1 cellular context compared by ENCODE assay signal in the genomic region with DNA sequence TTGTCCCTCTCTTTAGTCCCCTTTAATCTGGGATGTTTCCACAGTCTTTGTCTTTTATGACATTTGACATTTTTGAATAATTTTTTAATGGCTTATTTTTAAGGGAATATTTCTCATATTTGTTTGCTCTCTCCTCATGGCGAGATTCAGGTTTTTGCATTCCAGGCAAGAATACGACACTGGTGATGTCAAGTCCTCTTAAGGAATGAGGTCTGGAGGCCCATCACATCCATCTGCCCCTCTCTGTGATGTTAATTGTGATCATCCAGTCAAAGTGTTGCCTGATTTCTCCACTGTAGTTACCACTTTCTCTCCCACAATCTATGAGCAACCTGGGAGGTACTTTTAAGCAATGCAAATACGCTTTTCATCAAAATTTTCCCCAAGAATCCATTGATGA.
TF ChIP-seq lines count a peak whose summit lies in the region.

No MANE protein-coding gene starts in this region.

TF ChIP-seq in WTC11, 78 proteins besides CTCF, POLR2A, EP300 and RAD21 (continued from another document):
- TF ChIP-seq PRDM15 (CRISPR knock-in tag; IDR thresholded peaks at IDR 0.05) (no peak), AFF4 (CRISPR knock-in tag; IDR thresholded peaks at IDR 0.05; ENCODE audit: borderline replicate concordance) (no peak), HMGA2 (CRISPR knock-in tag; IDR thresholded peaks at IDR 0.05) (no peak), ZSCAN18 (CRISPR knock-in tag; IDR thresholded peaks at IDR 0.05) (no peak), CBFB (CRISPR knock-in tag; IDR thresholded peaks at IDR 0.05; ENCODE audit: low read depth) (no peak), FOXP1 (CRISPR knock-in tag; IDR thresholded peaks at IDR 0.05; ENCODE audit: borderline replicate concordance) (no peak), ZNF423 (CRISPR knock-in tag; IDR thresholded peaks at IDR 0.05) (no peak), CREM (CRISPR knock-in tag; IDR thresholded peaks at IDR 0.05) (no peak), MYBL2 (CRISPR knock-in tag; IDR thresholded peaks at IDR 0.05) (no peak), SMAD3 (CRISPR knock-in tag; IDR thresholded peaks at IDR 0.05; ENCODE audit: borderline replicate concordance) (no peak)
- TF ChIP-seq, protein P1, sequence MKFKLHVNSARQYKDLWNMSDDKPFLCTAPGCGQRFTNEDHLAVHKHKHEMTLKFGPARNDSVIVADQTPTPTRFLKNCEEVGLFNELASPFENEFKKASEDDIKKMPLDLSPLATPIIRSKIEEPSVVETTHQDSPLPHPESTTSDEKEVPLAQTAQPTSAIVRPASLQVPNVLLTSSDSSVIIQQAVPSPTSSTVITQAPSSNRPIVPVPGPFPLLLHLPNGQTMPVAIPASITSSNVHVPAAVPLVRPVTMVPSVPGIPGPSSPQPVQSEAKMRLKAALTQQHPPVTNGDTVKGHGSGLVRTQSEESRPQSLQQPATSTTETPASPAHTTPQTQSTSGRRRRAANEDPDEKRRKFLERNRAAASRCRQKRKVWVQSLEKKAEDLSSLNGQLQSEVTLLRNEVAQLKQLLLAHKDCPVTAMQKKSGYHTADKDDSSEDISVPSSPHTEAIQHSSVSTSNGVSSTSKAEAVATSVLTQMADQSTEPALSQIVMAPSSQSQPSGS (CRISPR knock-in tag; IDR thresholded peaks at IDR 0.05; ENCODE audit: borderline replicate concordance, low read depth), result no peak
- TF ChIP-seq, protein P2, sequence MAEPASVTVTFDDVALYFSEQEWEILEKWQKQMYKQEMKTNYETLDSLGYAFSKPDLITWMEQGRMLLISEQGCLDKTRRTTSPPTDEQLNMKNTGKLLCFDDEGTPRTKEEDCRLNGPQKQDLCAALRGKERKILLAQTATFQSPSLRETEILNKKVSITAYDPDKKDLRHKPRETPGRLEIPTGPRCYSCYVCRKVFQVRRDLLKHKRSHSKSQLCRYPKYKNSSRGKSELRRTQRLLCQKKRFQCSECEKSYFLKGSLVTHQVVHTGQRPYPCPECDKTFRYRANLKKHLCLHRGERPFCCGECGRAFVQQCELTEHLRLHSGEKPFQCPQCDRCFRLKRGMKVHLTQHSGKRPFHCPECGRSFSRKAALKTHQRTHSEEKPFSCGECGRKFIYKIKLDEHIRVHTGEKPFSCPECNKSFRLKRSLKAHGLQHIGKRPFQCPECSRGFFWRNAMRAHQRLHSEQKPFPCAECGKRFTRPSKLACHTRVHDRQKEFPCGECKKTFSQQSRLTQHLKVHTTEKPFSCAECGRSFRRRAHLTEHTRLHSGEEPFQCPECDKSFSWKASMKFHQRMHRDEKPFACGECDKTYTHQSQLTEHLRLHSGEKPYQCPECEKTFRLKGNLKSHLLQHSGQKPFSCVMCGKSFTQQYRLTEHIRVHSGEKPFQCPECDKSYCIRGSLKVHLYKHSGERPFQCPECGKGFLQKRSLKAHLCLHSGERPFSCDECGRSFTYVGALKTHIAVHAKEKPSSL (CRISPR knock-in tag; conservative IDR thresholded peaks at IDR 0.05), result no peak
- TF ChIP-seq, protein P3, sequence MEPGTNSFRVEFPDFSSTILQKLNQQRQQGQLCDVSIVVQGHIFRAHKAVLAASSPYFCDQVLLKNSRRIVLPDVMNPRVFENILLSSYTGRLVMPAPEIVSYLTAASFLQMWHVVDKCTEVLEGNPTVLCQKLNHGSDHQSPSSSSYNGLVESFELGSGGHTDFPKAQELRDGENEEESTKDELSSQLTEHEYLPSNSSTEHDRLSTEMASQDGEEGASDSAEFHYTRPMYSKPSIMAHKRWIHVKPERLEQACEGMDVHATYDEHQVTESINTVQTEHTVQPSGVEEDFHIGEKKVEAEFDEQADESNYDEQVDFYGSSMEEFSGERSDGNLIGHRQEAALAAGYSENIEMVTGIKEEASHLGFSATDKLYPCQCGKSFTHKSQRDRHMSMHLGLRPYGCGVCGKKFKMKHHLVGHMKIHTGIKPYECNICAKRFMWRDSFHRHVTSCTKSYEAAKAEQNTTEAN (CRISPR knock-in tag; IDR thresholded peaks at IDR 0.05), result no peak
